In the genomic region with DNA sequence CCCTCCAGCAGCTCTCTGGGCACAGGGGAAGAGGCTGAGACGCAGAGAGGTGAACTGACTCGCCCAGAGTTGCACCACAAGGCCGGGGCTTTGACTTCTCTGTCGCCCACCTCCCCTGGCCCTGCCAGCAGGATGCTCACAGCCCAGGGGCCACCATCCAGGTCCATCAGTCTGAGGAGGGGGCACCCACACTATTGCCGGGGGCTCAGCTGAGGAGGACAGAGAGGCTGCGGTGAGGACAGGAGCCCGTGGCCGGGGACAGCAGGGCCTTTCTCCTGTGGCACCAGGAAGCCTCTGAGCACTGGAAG, we compare ENCODE assay signal across 10 cellular contexts. TPM values are rescaled to one million over a fixed set of nuclear protein-coding genes. Genes with fewer than 3 reads are reported as not detected.
DNase-seq lines count a peak whose midpoint lies in the region; ATAC-seq and TF ChIP-seq lines count a peak whose summit lies in the region.
"Had no signal": no experiment of that assay in that cellular context is flagged by ENCODE, and none has a peak within 500 bp of the region (broad histone marks: within the 10 kb centered on the region; RNA-seq: fewer than 3 reads in every experiment).

No MANE protein-coding gene starts in this region.

- H3K4me3 ChIP-seq in left lung = no peak overlapping the region
- H3K4me3 ChIP-seq in subcutaneous abdominal adipose tissue (ENCODE audit: low read depth in 1 of 5, low read length in 5 of 5) = no peak overlapping the region
- no peak overlapping the region for H3K4me3 ChIP-seq in lower leg skin (ENCODE audit: low read depth, poor library complexity, severe bottlenecking)
- no peak overlapping the region for H3K4me3 ChIP-seq in HAP-1
- H3K4me3 ChIP-seq: neural progenitor cell had no signal

- DNase-seq in activated CD8-positive, alpha-beta memory T cell treated with anti-CD3 and anti-CD28 coated beads, Interleukin-2, amount 10 ng/mL, durations not matched to agents 7 days and 5 days = no peak
- DNase-seq in activated CD8-positive, alpha-beta memory T cell treated with anti-CD3 and anti-CD28 coated beads for 24 hours = no peak
- DNase-seq in activated T-helper 2 cell treated with anti-CD3 and anti-CD28 coated beads, Interferon-gamma antibody, Interleukin-2, Interleukin-4, amounts not matched to agents 10 μg/mL and 5 μg/mL and 100 μg/mL, durations not matched to agents 14 hours and 24 hours and 36 hours (ENCODE audit: low spot score) = no peak
- DNase-seq in left lung (peak in 1 of 2 donors; percentile 33), Ammon's horn (ENCODE audit: low spot score) (no peak), lower leg skin (ENCODE audit: low spot score in 2 of 2) (no peak), HAP-1 (ENCODE audit: low spot score in 2 of 2) (no peak)

- CTCF ChIA-PET in activated CD8-positive, alpha-beta memory T cell treated with anti-CD3 and anti-CD28 coated beads, Interleukin-2, amount 10 ng/mL, durations not matched to agents 7 days and 5 days (lab: Charles Lee) = interaction anchor here (0.8 to 8.1 kb wide), 21 partner anchors 9 to 227 kb away, joined by 3 to 116 read pairs (median 15); partner anchors contain the start of genes KDM8 and NSMCE1

- peak overlapping the region; percentile 62 for H3K4me3 Mint-ChIP-seq in activated CD8-positive, alpha-beta memory T cell treated with anti-CD3 and anti-CD28 coated beads, Interleukin-2, amount 10 ng/mL, durations not matched to agents 7 days and 5 days
- peak overlapping the region; percentile 77 for H3K4me3 Mint-ChIP-seq in activated T-helper 2 cell treated with anti-CD3 and anti-CD28 coated beads, Interferon-gamma antibody, Interleukin-2, Interleukin-4, amounts not matched to agents 10 μg/mL and 5 μg/mL and 100 μg/mL, durations not matched to agents 14 hours and 24 hours and 36 hours (ENCODE audit: low read depth)
- H3K4me3 Mint-ChIP-seq: neural progenitor cell had no signal

- H3K27me3 ChIP-seq in left lung = no peaks in the 10 kb centered on the region
- no peaks in the 10 kb centered on the region for H3K27me3 ChIP-seq in subcutaneous abdominal adipose tissue (ENCODE audit: control insufficient read depth in 5 of 5, insufficient read depth in 4 of 5, low read length in 5 of 5)
- no peaks in the 10 kb centered on the region for H3K27me3 ChIP-seq in HAP-1 (ENCODE audit: low read depth)
- H3K27me3 ChIP-seq: neural progenitor cell had no signal

- peaks cover 15 to 76% of the 10 kb centered on the region in 2 donors for H3K4me1 ChIP-seq in left lung
- H3K4me1 ChIP-seq in subcutaneous abdominal adipose tissue (ENCODE audit: control insufficient read depth in 5 of 5, insufficient read depth in 5 of 5, low read length in 5 of 5) = peaks cover 5 to 64% (median 36%) of the 10 kb centered on the region in 5 donors
- H3K4me1 ChIP-seq in HAP-1 = no peaks in the 10 kb centered on the region

- H3K27ac ChIP-seq in left lung = peak overlapping the region; percentile 57 to 89
- peak overlapping the region; percentile 35 for H3K27ac ChIP-seq in subcutaneous abdominal adipose tissue (ENCODE audit: low read depth, low read length)
- H3K27ac ChIP-seq: KMS-11, neural progenitor cell had no signal

- TF ChIP-seq CTCF in left lung (IDR thresholded peaks at IDR 0.05) (no peak), lower leg skin (IDR thresholded peaks at IDR 0.05) (no peak)

- intact Hi-C loops in activated T-helper 2 cell treated with anti-CD3 and anti-CD28 coated beads, Interferon-gamma antibody, Interleukin-2, Interleukin-4, amounts not matched to agents 10 μg/mL and 5 μg/mL and 100 μg/mL, durations not matched to agents 14 hours and 24 hours and 36 hours (cut with micrococcal nuclease) = loop anchor here (1.0 to 10.0 kb wide), 5 partner anchors 45 to 641 kb away; no protein-coding TSS in a partner anchor
- intact Hi-C loops in left lung (cut with DNase I) (no loop called here), lower leg skin (cut with DNase I; ENCODE audit: low total_unique reads) (loop anchor here (5.0 kb wide), 1 partner anchor 136 kb away; no protein-coding TSS in a partner anchor)

- in situ Hi-C loops in HAP-1 (cut with MboI; ENCODE audit: low sequenced_read_pairs) = loop anchor here (25.0 kb wide), 1 partner anchor 226 kb away; no protein-coding TSS in a partner anchor

- no peaks in the 10 kb centered on the region for H3K27me3 Mint-ChIP-seq in activated CD8-positive, alpha-beta memory T cell treated with anti-CD3 and anti-CD28 coated beads, Interleukin-2, amount 10 ng/mL, durations not matched to agents 7 days and 5 days
- no peaks in the 10 kb centered on the region for H3K27me3 Mint-ChIP-seq in activated T-helper 2 cell treated with anti-CD3 and anti-CD28 coated beads, Interferon-gamma antibody, Interleukin-2, Interleukin-4, amounts not matched to agents 10 μg/mL and 5 μg/mL and 100 μg/mL, durations not matched to agents 14 hours and 24 hours and 36 hours (ENCODE audit: low read depth)

- WGBS in lower leg skin, 2 donors = 77 to 95% methylated on average over 8 of the region's 8 CpGs

- no peak for ATAC-seq in activated CD8-positive, alpha-beta memory T cell treated with anti-CD3 and anti-CD28 coated beads, Interleukin-2, amount 10 ng/mL, durations not matched to agents 7 days and 5 days
- no peak for ATAC-seq in left lung

- H3K36me3 ChIP-seq in left lung = peaks cover 0 to 33% of the 10 kb centered on the region in 2 donors
- H3K36me3 ChIP-seq in subcutaneous abdominal adipose tissue (ENCODE audit: control insufficient read depth in 5 of 5, insufficient read depth in 5 of 5, low read length in 5 of 5) = peaks cover 0 to 26% (median 18%) of the 10 kb centered on the region in 5 donors
- peaks cover 17% of the 10 kb centered on the region for H3K36me3 ChIP-seq in HAP-1 (replicated peaks)
- H3K36me3 ChIP-seq: neural progenitor cell had no signal

- TF ChIP-seq POLR2A in lower leg skin (IDR thresholded peaks at IDR 0.05) = no peak

- peaks cover 83% of the 10 kb centered on the region for H3K4me1 Mint-ChIP-seq in activated CD8-positive, alpha-beta memory T cell treated with anti-CD3 and anti-CD28 coated beads, Interleukin-2, amount 10 ng/mL, durations not matched to agents 7 days and 5 days
- H3K4me1 Mint-ChIP-seq in activated T-helper 2 cell treated with anti-CD3 and anti-CD28 coated beads, Interferon-gamma antibody, Interleukin-2, Interleukin-4, amounts not matched to agents 10 μg/mL and 5 μg/mL and 100 μg/mL, durations not matched to agents 14 hours and 24 hours and 36 hours (ENCODE audit: low read depth) = peaks cover 85% of the 10 kb centered on the region

- peak overlapping the region in 1 of 5 donors; percentile 41 for H3K9ac ChIP-seq in subcutaneous abdominal adipose tissue (ENCODE audit: low read length in 5 of 5)
- H3K9ac ChIP-seq: KMS-11, neural progenitor cell had no signal

- no peaks in the 10 kb centered on the region for H3K9me3 Mint-ChIP-seq in activated CD8-positive, alpha-beta memory T cell treated with anti-CD3 and anti-CD28 coated beads, Interleukin-2, amount 10 ng/mL, durations not matched to agents 7 days and 5 days (ENCODE audit: low read depth)
- no peaks in the 10 kb centered on the region for H3K9me3 Mint-ChIP-seq in activated T-helper 2 cell treated with anti-CD3 and anti-CD28 coated beads, Interferon-gamma antibody, Interleukin-2, Interleukin-4, amounts not matched to agents 10 μg/mL and 5 μg/mL and 100 μg/mL, durations not matched to agents 14 hours and 24 hours and 36 hours
- H3K9me3 Mint-ChIP-seq: neural progenitor cell had no signal

- peak overlapping the region; percentile 94 for H3K27ac Mint-ChIP-seq in activated CD8-positive, alpha-beta memory T cell treated with anti-CD3 and anti-CD28 coated beads, Interleukin-2, amount 10 ng/mL, durations not matched to agents 7 days and 5 days
- H3K27ac Mint-ChIP-seq in activated T-helper 2 cell treated with anti-CD3 and anti-CD28 coated beads, Interferon-gamma antibody, Interleukin-2, Interleukin-4, amounts not matched to agents 10 μg/mL and 5 μg/mL and 100 μg/mL, durations not matched to agents 14 hours and 24 hours and 36 hours = peak overlapping the region; percentile 100
- H3K27ac Mint-ChIP-seq: neural progenitor cell had no signal

- H3K36me3 Mint-ChIP-seq in activated CD8-positive, alpha-beta memory T cell treated with anti-CD3 and anti-CD28 coated beads, Interleukin-2, amount 10 ng/mL, durations not matched to agents 7 days and 5 days = peaks cover 23% of the 10 kb centered on the region
- peaks cover 83% of the 10 kb centered on the region for H3K36me3 Mint-ChIP-seq in activated T-helper 2 cell treated with anti-CD3 and anti-CD28 coated beads, Interferon-gamma antibody, Interleukin-2, Interleukin-4, amounts not matched to agents 10 μg/mL and 5 μg/mL and 100 μg/mL, durations not matched to agents 14 hours and 24 hours and 36 hours (ENCODE audit: low read depth)
- H3K36me3 Mint-ChIP-seq: neural progenitor cell had no signal

- no peaks in the 10 kb centered on the region for H3K9me3 ChIP-seq in left lung
- H3K9me3 ChIP-seq in subcutaneous abdominal adipose tissue (ENCODE audit: control insufficient read depth in 5 of 5, low read length in 5 of 5) = no peaks in the 10 kb centered on the region
- no peaks in the 10 kb centered on the region for H3K9me3 ChIP-seq in HAP-1

RNA-seq across cellular contexts. Expression of gene KDM8, which starts 32.6 kb away (rescaled TPM):
- total RNA-seq in activated CD8-positive, alpha-beta memory T cell treated with anti-CD3 and anti-CD28 coated beads, Interleukin-2, amount 10 ng/mL, durations not matched to agents 7 days and 5 days = 10 to 100 TPM; 14.8 to 18.2 TPM
- 13.5 and 17.3 TPM in 2 replicates for total RNA-seq in activated T-helper 2 cell treated with anti-CD3 and anti-CD28 coated beads, Interferon-gamma antibody, Interleukin-2, Interleukin-4, amounts not matched to agents 10 μg/mL and 5 μg/mL and 100 μg/mL, durations not matched to agents 14 hours and 24 hours and 36 hours
- 1 to 10 TPM; 5.2 to 7.6 TPM for total RNA-seq in left lung
- 1 to 10 TPM in 3 of 4 donors, under 1 TPM in 1; 0.84 to 4.5 (median 1.9) TPM for total RNA-seq in lower leg skin

RNA-seq across cellular contexts. Expression of gene NSMCE1, which starts 32.7 kb away (rescaled TPM):
- total RNA-seq in activated CD8-positive, alpha-beta memory T cell treated with anti-CD3 and anti-CD28 coated beads, Interleukin-2, amount 10 ng/mL, durations not matched to agents 7 days and 5 days = 10 to 100 TPM; 75.9 to 94.0 TPM
- total RNA-seq in activated T-helper 2 cell treated with anti-CD3 and anti-CD28 coated beads, Interferon-gamma antibody, Interleukin-2, Interleukin-4, amounts not matched to agents 10 μg/mL and 5 μg/mL and 100 μg/mL, durations not matched to agents 14 hours and 24 hours and 36 hours = 186 and 189 TPM in 2 replicates
- total RNA-seq in left lung (10 to 100 TPM; 48.6 to 52.7 TPM), lower leg skin (10 to 100 TPM; 17.3 to 29.2 (median 21.1) TPM)

Comparison
In these comparisons a context has a peak if more than half of its experiments do, and no peak if none do; other contexts are left out.
1. intact Hi-C loops: an anchor here in activated T-helper 2 cell treated with anti-CD3 and anti-CD28 coated beads, Interferon-gamma antibody, Interleukin-2, Interleukin-4, amounts not matched to agents 10 μg/mL and 5 μg/mL and 100 μg/mL, durations not matched to agents 14 hours and 24 hours and 36 hours (1.0 to 10.0 kb wide) and lower leg skin (5.0 kb wide); none called in left lung.